Comparison of ENCODE assay signal across 6 cellular contexts in genomic region chr19:58470837-58471543, GRCh38. TPM values are rescaled to one million over a fixed set of nuclear protein-coding genes. Genes with fewer than 3 reads are reported as not detected.
A peak's percentile ranks its signal among the peaks of the same experiment; 100 is the strongest.
DNase-seq lines count a peak whose midpoint lies in the region; ATAC-seq, FAIRE-seq and TF ChIP-seq lines count a peak whose summit lies in the region.
"Not testable (repeated sequence)": the region's sequence is repeated elsewhere in the genome, so short reads cannot be mapped to it uniquely, and the experiment has no call there.
"Had no signal": no experiment of that assay in that cellular context is flagged by ENCODE, and none has a peak within 500 bp of the region (broad histone marks: within the 10 kb centered on the region; RNA-seq: fewer than 3 reads in every experiment).

No MANE protein-coding gene starts in this region.

- H3K9ac ChIP-seq in HepG2 (ENCODE audit: insufficient read depth, low read depth, low read length): not testable (repeated sequence)

- H3K4me3 ChIP-seq in HepG2 (replicated peaks in 1 of 3; ENCODE audit: insufficient read depth in 1 of 3, low read depth in 2 of 3, low read length in 3 of 3): not testable (repeated sequence)

- BruUV-seq in HepG2 (replicated peaks; lab: Mats Ljungman, UMichigan): not testable (repeated sequence)

- ATAC-seq in activated T-cell treated with anti-CD3 and anti-CD28 coated beads, Interleukin-2, amount 50 U/mL, for 72 hours (replicated peaks in 1 of 2); HepG2: not testable (repeated sequence)

- not testable (repeated sequence) for H2AFZ ChIP-seq in HepG2 (ENCODE audit: low read length)

- H4K20me1 ChIP-seq in HepG2 (ENCODE audit: insufficient read depth, low read length): not testable (repeated sequence)

- peak overlapping the region; percentile 15 for H3K27ac Mint-ChIP-seq in activated T-cell treated with anti-CD3 and anti-CD28 coated beads, Interleukin-2, amount 50 U/mL, for 72 hours
- H3K27ac Mint-ChIP-seq in brain: peak overlapping the region in 1 of 5 experiments; percentile 4
- H3K27ac Mint-ChIP-seq in neural crest cell (ENCODE audit: unreplicated experiment): not testable (repeated sequence)

- POLR2A ChIA-PET in HepG2 (lab: Yijun Ruan, JAX): not testable (repeated sequence)

- peaks cover 25% of the 10 kb centered on the region for H3K4me1 ChIP-seq in HepG2 (ENCODE audit: insufficient read depth, low read length)

- not testable (repeated sequence) for H3K36me3 Mint-ChIP-seq in activated T-cell treated with anti-CD3 and anti-CD28 coated beads, Interleukin-2, amount 50 U/mL, for 72 hours (ENCODE audit: insufficient read depth in 2 of 2); neural crest cell (ENCODE audit: low read depth)
- peaks cover 16% of the 10 kb centered on the region for H3K36me3 Mint-ChIP-seq in brain

- H3K4me3 Mint-ChIP-seq in activated T-cell treated with anti-CD3 and anti-CD28 coated beads, Interleukin-2, amount 50 U/mL, for 72 hours: not testable (repeated sequence)
- H3K4me3 Mint-ChIP-seq in brain (peak overlapping the region in 3 of 5 experiments; percentile 10 to 66 (median 46)), neural crest cell (peak overlapping the region; percentile 64)

- H3K27me3 Mint-ChIP-seq in activated T-cell treated with anti-CD3 and anti-CD28 coated beads, Interleukin-2, amount 50 U/mL, for 72 hours (ENCODE audit: low read depth); brain; neural crest cell (ENCODE audit: low read depth): not testable (repeated sequence)

- not testable (repeated sequence) for H3K9me3 ChIP-seq in HepG2 (ENCODE audit: low read length)

- TF ChIP-seq CTCF in brain (conservative IDR thresholded peaks at IDR 0.05); HepG2 (CRISPR knock-in tag; IDR thresholded peaks at IDR 0.05); neural crest cell (conservative IDR thresholded peaks at IDR 0.05): not testable (repeated sequence)

- in situ Hi-C loops in HepG2 (cut with HindIII; ENCODE audit: extremely low pct_ligation_motif_present, low pct_unique_long_range_greater_than_20kb): not testable (repeated sequence)

- H3K36me3 ChIP-seq in HepG2 (replicated peaks in 1 of 2; ENCODE audit: control insufficient read depth in 1 of 2, insufficient read depth in 2 of 2, low read length in 2 of 2): peaks cover 4 to 21% of the 10 kb centered on the region in 2 experiments; a peak in 4 of 5 replicates

- TF ChIP-seq EP300 in HepG2 (IDR thresholded peaks at IDR 0.05; ENCODE audit: low read depth in 2 of 2, low read length in 2 of 2); HepG2 (CRISPR knock-in tag; IDR thresholded peaks at IDR 0.05; ENCODE audit: borderline replicate concordance): not testable (repeated sequence)

- H3K27me3 ChIP-seq in HepG2 (ENCODE audit: control insufficient read depth in 1 of 2, insufficient read depth in 2 of 2, low read length in 2 of 2): not testable (repeated sequence)

- WGBS in HepG2 (ENCODE audit: low lambda C conversion rate): 91% methylated on average over 6 of the region's 53 CpGs

- not testable (repeated sequence) for H3K4me2 ChIP-seq in HepG2 (ENCODE audit: low read depth, low read length)

- H3K27ac ChIP-seq in HepG2 (ENCODE audit: extremely low read length, insufficient read depth, low read length): not testable (repeated sequence)

- peaks cover 44% of the 10 kb centered on the region for H3K4me1 Mint-ChIP-seq in activated T-cell treated with anti-CD3 and anti-CD28 coated beads, Interleukin-2, amount 50 U/mL, for 72 hours (ENCODE audit: low read depth)
- H3K4me1 Mint-ChIP-seq in brain (peaks cover 41% of the 10 kb centered on the region), neural crest cell (peaks cover 37% of the 10 kb centered on the region)

- H3K9me3 Mint-ChIP-seq in activated T-cell treated with anti-CD3 and anti-CD28 coated beads, Interleukin-2, amount 50 U/mL, for 72 hours; brain; neural crest cell: not testable (repeated sequence)

- TF ChIP-seq POLR2A in HepG2 (IDR thresholded peaks at IDR 0.05; ENCODE audit: insufficient read depth in 1 of 2, low read depth in 2 of 2, low read length in 2 of 2): not testable (repeated sequence)

- CTCF ChIA-PET in HepG2 (lab: Yijun Ruan, JAX; ENCODE audit: low intra/inter-chr PET ratio, low total read pairs): not testable (repeated sequence)

- peak; percentile 5 for DNase-seq in D341Med (ENCODE audit: low spot score)
- DNase-seq in activated T-cell treated with anti-CD3 and anti-CD28 coated beads, Interleukin-2, amount 50 U/mL, for 72 hours; HepG2 (ENCODE audit: low spot score); neural crest cell (ENCODE audit: low read depth, low spot score): not testable (repeated sequence)

- TF ChIP-seq RAD21 in HepG2 (CRISPR knock-in tag; IDR thresholded peaks at IDR 0.05): not testable (repeated sequence)

- FAIRE-seq in HepG2 (lab: Jason Lieb, UNC): not testable (repeated sequence)

- not testable (repeated sequence) for H3K79me2 ChIP-seq in HepG2 (ENCODE audit: insufficient read depth, low read length)

- intact Hi-C loops in HepG2 (cut with micrococcal nuclease; ENCODE audit: unreplicated experiment): not testable (repeated sequence)

RNA-seq across cellular contexts. Expression of gene ZNF324, which starts 4.1 kb away (rescaled TPM):
- 1 to 10 TPM; 8.2 to 8.4 TPM for total RNA-seq in activated T-cell treated with anti-CD3 and anti-CD28 coated beads, Interleukin-2, amount 50 U/mL, for 72 hours
- 8.5 TPM for polyA plus RNA-seq in brain (ENCODE audit: insufficient read depth, low read depth, low replicate concordance)
- total RNA-seq in HepG2 (2016; rRNA removed; fragmentation: Illumina TruSeq; extraction: Trizol): 4.0 and 4.7 TPM in 2 replicates
- total RNA-seq in HepG2 (2016; cell fraction: cytosol; rRNA removed; fragmentation: Illumina TruSeq; extraction: Trizol; ENCODE audit: low read depth): 0.30 and 1.2 TPM in 2 replicates
- 4.0 and 5.4 TPM in 2 replicates for total RNA-seq in HepG2 (2016; cell fraction: insoluble cytoplasmic fraction; rRNA removed; fragmentation: Illumina TruSeq; extraction: Trizol)
- 1.7 and 1.8 TPM in 2 replicates for total RNA-seq in HepG2 (2016; cell fraction: membrane; rRNA removed; fragmentation: Illumina TruSeq; extraction: Trizol)
- 4.7 and 6.2 TPM in 2 replicates for total RNA-seq in HepG2 (2016; cell fraction: nucleus; rRNA removed; fragmentation: Illumina TruSeq; extraction: Trizol)
- polyA plus RNA-seq in HepG2 (2011; rRNA removed): 1.1 and 1.6 TPM in 2 replicates
- polyA plus RNA-seq in HepG2 (2011; cell fraction: cytosol; rRNA removed): 1.5 and 1.6 TPM in 2 replicates
- 6.4 TPM in 2 replicates for polyA plus RNA-seq in HepG2 (2011; cell fraction: nucleus; rRNA removed)
- 1.8 and 2.3 TPM in 2 replicates for polyA plus RNA-seq in HepG2 (2012)
- 0.07 and 0.16 TPM in 2 replicates for polyA plus RNA-seq in HepG2 (2016; cell fraction: cytosol; fragmentation: Illumina TruSeq; extraction: Trizol; ENCODE audit: low read depth)
- polyA plus RNA-seq in HepG2 (2016; cell fraction: insoluble cytoplasmic fraction; fragmentation: Illumina TruSeq; extraction: Trizol; ENCODE audit: low read depth): 2.1 and 2.5 TPM in 2 replicates
- 0.45 and 0.47 TPM in 2 replicates for polyA plus RNA-seq in HepG2 (2016; cell fraction: membrane; fragmentation: Illumina TruSeq; extraction: Trizol; ENCODE audit: low read depth)
- polyA plus RNA-seq in HepG2 (2016; cell fraction: nucleus; fragmentation: Illumina TruSeq; extraction: Trizol; ENCODE audit: insufficient read depth, low read depth): 3.4 and 3.6 TPM in 2 replicates
- polyA minus RNA-seq in HepG2 (2011; rRNA and poly(A)+ RNA removed; ENCODE audit: low replicate concordance): 10.2 and 18.5 TPM in 2 replicates
- 1.9 and 2.6 TPM in 2 replicates for polyA minus RNA-seq in HepG2 (2011; cell fraction: cytosol; rRNA and poly(A)+ RNA removed)
- polyA minus RNA-seq in HepG2 (2011; cell fraction: nucleus; rRNA and poly(A)+ RNA removed): 10.4 and 13.9 TPM in 2 replicates
- total RNA-seq in neural crest cell: 17.5 and 18.8 TPM in 2 replicates

RNA-seq across cellular contexts. Expression of gene ZNF446, which starts 5.2 kb away (rescaled TPM):
- 1 to 10 TPM; 8.5 TPM for total RNA-seq in activated T-cell treated with anti-CD3 and anti-CD28 coated beads, Interleukin-2, amount 50 U/mL, for 72 hours
- polyA plus RNA-seq in brain (ENCODE audit: insufficient read depth, low read depth, low replicate concordance) (13.5 TPM), HepG2 (2011; rRNA removed) (3.0 and 3.8 TPM in 2 replicates)
- total RNA-seq in HepG2 (2016; rRNA removed; fragmentation: Illumina TruSeq; extraction: Trizol) (2.5 and 3.6 TPM in 2 replicates), neural crest cell (16.5 and 18.6 TPM in 2 replicates)
- 0.81 and 0.97 TPM in 2 replicates for total RNA-seq in HepG2 (2016; cell fraction: cytosol; rRNA removed; fragmentation: Illumina TruSeq; extraction: Trizol; ENCODE audit: low read depth)
- 2.5 and 3.8 TPM in 2 replicates for total RNA-seq in HepG2 (2016; cell fraction: insoluble cytoplasmic fraction; rRNA removed; fragmentation: Illumina TruSeq; extraction: Trizol)
- total RNA-seq in HepG2 (2016; cell fraction: membrane; rRNA removed; fragmentation: Illumina TruSeq; extraction: Trizol): 2.1 and 2.7 TPM in 2 replicates
- 3.2 and 3.9 TPM in 2 replicates for total RNA-seq in HepG2 (2016; cell fraction: nucleus; rRNA removed; fragmentation: Illumina TruSeq; extraction: Trizol)
- polyA plus RNA-seq in HepG2 (2011; cell fraction: cytosol; rRNA removed): 1.6 and 3.9 TPM in 2 replicates
- 9.0 and 9.4 TPM in 2 replicates for polyA plus RNA-seq in HepG2 (2011; cell fraction: nucleus; rRNA removed)
- 2.8 and 3.6 TPM in 2 replicates for polyA plus RNA-seq in HepG2 (2012)
- polyA plus RNA-seq in HepG2 (2016; cell fraction: cytosol; fragmentation: Illumina TruSeq; extraction: Trizol; ENCODE audit: low read depth): 0.83 and 0.97 TPM in 2 replicates
- polyA plus RNA-seq in HepG2 (2016; cell fraction: insoluble cytoplasmic fraction; fragmentation: Illumina TruSeq; extraction: Trizol; ENCODE audit: low read depth): 2.7 and 3.2 TPM in 2 replicates
- 1.7 TPM in 2 replicates for polyA plus RNA-seq in HepG2 (2016; cell fraction: membrane; fragmentation: Illumina TruSeq; extraction: Trizol; ENCODE audit: low read depth)
- 5.3 and 7.0 TPM in 2 replicates for polyA plus RNA-seq in HepG2 (2016; cell fraction: nucleus; fragmentation: Illumina TruSeq; extraction: Trizol; ENCODE audit: insufficient read depth, low read depth)
- 6.2 and 6.7 TPM in 2 replicates for polyA minus RNA-seq in HepG2 (2011; rRNA and poly(A)+ RNA removed; ENCODE audit: low replicate concordance)
- polyA minus RNA-seq in HepG2 (2011; cell fraction: cytosol; rRNA and poly(A)+ RNA removed): 1.2 and 2.2 TPM in 2 replicates
- polyA minus RNA-seq in HepG2 (2011; cell fraction: nucleus; rRNA and poly(A)+ RNA removed): 5.5 and 6.0 TPM in 2 replicates

RNA-seq across cellular contexts. Expression of gene ZNF324B, which starts 19.6 kb away (rescaled TPM):
- 1 to 10 TPM; 7.7 TPM for total RNA-seq in activated T-cell treated with anti-CD3 and anti-CD28 coated beads, Interleukin-2, amount 50 U/mL, for 72 hours
- polyA plus RNA-seq in brain (ENCODE audit: insufficient read depth, low read depth, low replicate concordance): 5.3 TPM
- 2.5 and 3.0 TPM in 2 replicates for total RNA-seq in HepG2 (2016; rRNA removed; fragmentation: Illumina TruSeq; extraction: Trizol)
- total RNA-seq in HepG2 (2016; cell fraction: cytosol; rRNA removed; fragmentation: Illumina TruSeq; extraction: Trizol; ENCODE audit: low read depth): 0.79 and 1.6 TPM in 2 replicates
- total RNA-seq in HepG2 (2016; cell fraction: insoluble cytoplasmic fraction; rRNA removed; fragmentation: Illumina TruSeq; extraction: Trizol): 2.4 and 3.3 TPM in 2 replicates
- total RNA-seq in HepG2 (2016; cell fraction: membrane; rRNA removed; fragmentation: Illumina TruSeq; extraction: Trizol): 1.3 and 1.6 TPM in 2 replicates
- 1.7 and 2.9 TPM in 2 replicates for total RNA-seq in HepG2 (2016; cell fraction: nucleus; rRNA removed; fragmentation: Illumina TruSeq; extraction: Trizol)
- 0.53 and 0.98 TPM in 2 replicates for polyA plus RNA-seq in HepG2 (2011; rRNA removed)
- 0.50 and 0.56 TPM in 2 replicates for polyA plus RNA-seq in HepG2 (2011; cell fraction: cytosol; rRNA removed)
- polyA plus RNA-seq in HepG2 (2011; cell fraction: nucleus; rRNA removed): 1.8 and 2.6 TPM in 2 replicates
- 0.95 and 0.97 TPM in 2 replicates for polyA plus RNA-seq in HepG2 (2012)
- polyA plus RNA-seq in HepG2 (2016; cell fraction: cytosol; fragmentation: Illumina TruSeq; extraction: Trizol; ENCODE audit: low read depth): 0.09 and 0.11 TPM in 2 replicates
- polyA plus RNA-seq in HepG2 (2016; cell fraction: insoluble cytoplasmic fraction; fragmentation: Illumina TruSeq; extraction: Trizol; ENCODE audit: low read depth): 0.96 and 1.1 TPM in 2 replicates
- polyA plus RNA-seq in HepG2 (2016; cell fraction: membrane; fragmentation: Illumina TruSeq; extraction: Trizol; ENCODE audit: low read depth): 0.21 and 0.26 TPM in 2 replicates
- polyA plus RNA-seq in HepG2 (2016; cell fraction: nucleus; fragmentation: Illumina TruSeq; extraction: Trizol; ENCODE audit: insufficient read depth, low read depth): 2.2 and 2.7 TPM in 2 replicates
- polyA minus RNA-seq in HepG2 (2011; rRNA and poly(A)+ RNA removed; ENCODE audit: low replicate concordance): 4.0 and 14.2 TPM in 2 replicates
- polyA minus RNA-seq in HepG2 (2011; cell fraction: cytosol; rRNA and poly(A)+ RNA removed): 0.69 and 1.5 TPM in 2 replicates
- 2.7 and 3.9 TPM in 2 replicates for polyA minus RNA-seq in HepG2 (2011; cell fraction: nucleus; rRNA and poly(A)+ RNA removed)
- total RNA-seq in neural crest cell: 11.9 and 14.8 TPM in 2 replicates

RNA-seq across cellular contexts. Expression of gene ZNF132, which starts 31.0 kb away (rescaled TPM):
- total RNA-seq in activated T-cell treated with anti-CD3 and anti-CD28 coated beads, Interleukin-2, amount 50 U/mL, for 72 hours: 1 to 10 TPM; 2.6 to 3.5 TPM
- 2.5 TPM for polyA plus RNA-seq in brain (ENCODE audit: insufficient read depth, low read depth, low replicate concordance)
- not detected in 2 replicates for total RNA-seq in HepG2 (2016; rRNA removed; fragmentation: Illumina TruSeq; extraction: Trizol)
- not detected in 2 replicates for total RNA-seq in HepG2 (2016; cell fraction: cytosol; rRNA removed; fragmentation: Illumina TruSeq; extraction: Trizol; ENCODE audit: low read depth)
- total RNA-seq in HepG2 (2016; cell fraction: insoluble cytoplasmic fraction; rRNA removed; fragmentation: Illumina TruSeq; extraction: Trizol): not detected in 2 replicates
- not detected in 2 replicates for total RNA-seq in HepG2 (2016; cell fraction: membrane; rRNA removed; fragmentation: Illumina TruSeq; extraction: Trizol)
- total RNA-seq in HepG2 (2016; cell fraction: nucleus; rRNA removed; fragmentation: Illumina TruSeq; extraction: Trizol): not detected in 2 replicates
- polyA plus RNA-seq in HepG2 (2011; rRNA removed): not detected in 2 replicates
- polyA plus RNA-seq in HepG2 (2011; cell fraction: cytosol; rRNA removed): not detected in 2 replicates
- polyA plus RNA-seq in HepG2 (2011; cell fraction: nucleus; rRNA removed): not detected in 2 replicates
- polyA plus RNA-seq in HepG2 (2012): 0.15 and 0.24 TPM in 2 replicates
- not detected in 2 replicates for polyA plus RNA-seq in HepG2 (2016; cell fraction: cytosol; fragmentation: Illumina TruSeq; extraction: Trizol; ENCODE audit: low read depth)
- not detected in 2 replicates for polyA plus RNA-seq in HepG2 (2016; cell fraction: insoluble cytoplasmic fraction; fragmentation: Illumina TruSeq; extraction: Trizol; ENCODE audit: low read depth)
- not detected in 2 replicates for polyA plus RNA-seq in HepG2 (2016; cell fraction: membrane; fragmentation: Illumina TruSeq; extraction: Trizol; ENCODE audit: low read depth)
- polyA plus RNA-seq in HepG2 (2016; cell fraction: nucleus; fragmentation: Illumina TruSeq; extraction: Trizol; ENCODE audit: insufficient read depth, low read depth): not detected in 2 replicates
- polyA minus RNA-seq in HepG2 (2011; rRNA and poly(A)+ RNA removed; ENCODE audit: low replicate concordance): not detected in 2 replicates
- not detected in 2 replicates for polyA minus RNA-seq in HepG2 (2011; cell fraction: cytosol; rRNA and poly(A)+ RNA removed)
- polyA minus RNA-seq in HepG2 (2011; cell fraction: nucleus; rRNA and poly(A)+ RNA removed): not detected in 2 replicates
- 0.28 and 0.52 TPM in 2 replicates for total RNA-seq in neural crest cell
- total RNA-seq: G401 had no signal

RNA-seq across cellular contexts. Expression of gene SLC27A5, which starts 40.8 kb away (rescaled TPM):
- total RNA-seq in activated T-cell treated with anti-CD3 and anti-CD28 coated beads, Interleukin-2, amount 50 U/mL, for 72 hours: 10 to 100 TPM; 12.8 to 17.7 TPM
- polyA plus RNA-seq in brain (ENCODE audit: insufficient read depth, low read depth, low replicate concordance) (30.5 TPM), HepG2 (2011; rRNA removed) (30.3 and 36.5 TPM in 2 replicates)
- total RNA-seq in HepG2 (2016; rRNA removed; fragmentation: Illumina TruSeq; extraction: Trizol) (40.2 and 41.2 TPM in 2 replicates), neural crest cell (16.2 and 17.5 TPM in 2 replicates)
- 49.0 and 49.9 TPM in 2 replicates for total RNA-seq in HepG2 (2016; cell fraction: cytosol; rRNA removed; fragmentation: Illumina TruSeq; extraction: Trizol; ENCODE audit: low read depth)
- total RNA-seq in HepG2 (2016; cell fraction: insoluble cytoplasmic fraction; rRNA removed; fragmentation: Illumina TruSeq; extraction: Trizol): 39.8 and 42.2 TPM in 2 replicates
- 59.4 and 64.1 TPM in 2 replicates for total RNA-seq in HepG2 (2016; cell fraction: membrane; rRNA removed; fragmentation: Illumina TruSeq; extraction: Trizol)
- 18.8 and 20.1 TPM in 2 replicates for total RNA-seq in HepG2 (2016; cell fraction: nucleus; rRNA removed; fragmentation: Illumina TruSeq; extraction: Trizol)
- 39.8 and 55.5 TPM in 2 replicates for polyA plus RNA-seq in HepG2 (2011; cell fraction: cytosol; rRNA removed)
- 39.1 and 43.9 TPM in 2 replicates for polyA plus RNA-seq in HepG2 (2011; cell fraction: nucleus; rRNA removed)
- 25.9 and 32.1 TPM in 2 replicates for polyA plus RNA-seq in HepG2 (2012)
- 47.2 and 55.8 TPM in 2 replicates for polyA plus RNA-seq in HepG2 (2016; cell fraction: cytosol; fragmentation: Illumina TruSeq; extraction: Trizol; ENCODE audit: low read depth)
- 36.1 and 36.3 TPM in 2 replicates for polyA plus RNA-seq in HepG2 (2016; cell fraction: insoluble cytoplasmic fraction; fragmentation: Illumina TruSeq; extraction: Trizol; ENCODE audit: low read depth)
- polyA plus RNA-seq in HepG2 (2016; cell fraction: membrane; fragmentation: Illumina TruSeq; extraction: Trizol; ENCODE audit: low read depth): 47.0 and 55.2 TPM in 2 replicates
- 21.2 and 23.9 TPM in 2 replicates for polyA plus RNA-seq in HepG2 (2016; cell fraction: nucleus; fragmentation: Illumina TruSeq; extraction: Trizol; ENCODE audit: insufficient read depth, low read depth)
- polyA minus RNA-seq in HepG2 (2011; rRNA and poly(A)+ RNA removed; ENCODE audit: low replicate concordance): 66.1 and 97.3 TPM in 2 replicates
- 7.8 and 9.5 TPM in 2 replicates for polyA minus RNA-seq in HepG2 (2011; cell fraction: cytosol; rRNA and poly(A)+ RNA removed)
- 18.9 and 20.1 TPM in 2 replicates for polyA minus RNA-seq in HepG2 (2011; cell fraction: nucleus; rRNA and poly(A)+ RNA removed)
